Comparison of ENCODE assay signal across 1 cellular context in genomic region chr18:23226930-23227728, GRCh38.
A peak's percentile ranks its signal among the peaks of the same experiment; 100 is the strongest.
TF ChIP-seq lines count a peak whose summit lies in the region.

No MANE protein-coding gene starts in this region.

TF ChIP-seq in K562, 482 proteins besides CTCF, POLR2A, EP300 and RAD21 (continued from another document and continues in another):
- TF ChIP-seq FOXK2 (conservative IDR thresholded peaks at IDR 0.05 in 1 of 2, IDR thresholded peaks at IDR 0.05 in 1 of 2; ENCODE audit: low read depth in 2 of 2) (peak in 1 of 2 experiments; percentile 47; a peak in 1 of 4 replicates), GABPA (tag; conservative IDR thresholded peaks at IDR 0.05; ENCODE audit: low read depth) (0 out of 2 replicates have a peak, but pooled peaks have one; percentile 44), ETS1 (conservative IDR thresholded peaks at IDR 0.05; ENCODE audit: control insufficient read depth, low read depth, low read length) (no peak), ZBTB11 (CRISPR knock-in tag; IDR thresholded peaks at IDR 0.05) (peak in 1 of 3 experiments; percentile 57; a peak in 2 of 6 replicates), ZNF584 (CRISPR knock-in tag; IDR thresholded peaks at IDR 0.05; ENCODE audit: low read depth) (peak; percentile 92), FOSL1 (tag; conservative IDR thresholded peaks at IDR 0.05) (peak; percentile 96), NCOA2 (IDR thresholded peaks at IDR 0.05; ENCODE audit: partially characterized antibody in 2 of 2) (no peak), JUN (IDR thresholded peaks at IDR 0.05; ENCODE audit: borderline replicate concordance, low read depth, low read length) (peak; percentile 81; the same call in 1 of the 2 replicates), JUN (CRISPR knock-in tag; IDR thresholded peaks at IDR 0.05; ENCODE audit: borderline replicate concordance) (no peak), SAP30 (IDR thresholded peaks at IDR 0.05; ENCODE audit: borderline replicate concordance, insufficient read depth, low read depth, low read length, poor library complexity, severe bottlenecking) (no peak), ARID1B (IDR thresholded peaks at IDR 0.05) (peak; percentile 48; the same call in 1 of the 2 replicates), NR4A1 (CRISPR knock-in tag; IDR thresholded peaks at IDR 0.05) (no peak), NR4A1 (tag; IDR thresholded peaks at IDR 0.05) (peak; percentile 72), SIRT6 (IDR thresholded peaks at IDR 0.05; ENCODE audit: low read depth, low read length) (no peak), EZH2 (IDR thresholded peaks at IDR 0.05; ENCODE audit: borderline replicate concordance, low read depth, low read length) (no peak), EHMT2 (IDR thresholded peaks at IDR 0.05) (peak; percentile 57; the same call in 1 of the 2 replicates), KDM4B (IDR thresholded peaks at IDR 0.05; ENCODE audit: borderline replicate concordance in 2 of 2, low read depth in 1 of 2) (no peak), ATF7 (IDR thresholded peaks at IDR 0.05) (peak; percentile 69), YY1 (IDR thresholded peaks at IDR 0.05; ENCODE audit: borderline replicate concordance in 1 of 3, control insufficient read depth in 1 of 3, extremely low read depth in 1 of 3, insufficient read depth in 3 of 3, insufficient read length in 1 of 3, insufficient replicate concordance in 2 of 3, low read depth in 1 of 3, low read length in 2 of 3) (peak in 1 of 3 experiments; percentile 51), JUND (IDR thresholded peaks at IDR 0.05; ENCODE audit: borderline replicate concordance, low read depth, low read length) (peak; percentile 89), JUND (tag; IDR thresholded peaks at IDR 0.05; ENCODE audit: borderline replicate concordance, low read depth, low read length) (peak; percentile 96), TAF1 (IDR thresholded peaks at IDR 0.05; ENCODE audit: control insufficient read depth, extremely low read depth, insufficient read depth, low read length, severe bottlenecking) (no peak), ZBTB8A (IDR thresholded peaks at IDR 0.05; ENCODE audit: partially characterized antibody) (no peak), ATF1 (CRISPR knock-in tag; IDR thresholded peaks at IDR 0.05) (no peak), ATF1 (tag; IDR thresholded peaks at IDR 0.05) (0 out of 2 replicates have a peak, but pooled peaks have one; percentile 36), CBX3 (IDR thresholded peaks at IDR 0.05; ENCODE audit: borderline replicate concordance in 1 of 2, low read length in 2 of 2) (no peak), BCLAF1 (IDR thresholded peaks at IDR 0.05; ENCODE audit: borderline replicate concordance in 1 of 2, control insufficient read depth in 1 of 2, low read depth in 2 of 2, low read length in 1 of 2) (no peak), ZNF589 (CRISPR knock-in tag; IDR thresholded peaks at IDR 0.05; ENCODE audit: low read depth) (peak; percentile 90; the same call in 1 of the 2 replicates), KLF6 (CRISPR knock-in tag; IDR thresholded peaks at IDR 0.05; ENCODE audit: borderline replicate concordance) (0 out of 2 replicates have a peak, but pooled peaks have one; percentile 66), MYBL2 (IDR thresholded peaks at IDR 0.05; ENCODE audit: low read depth) (no peak), MYBL2 (CRISPR knock-in tag; IDR thresholded peaks at IDR 0.05; ENCODE audit: borderline replicate concordance) (no peak), CTCFL (IDR thresholded peaks at IDR 0.05; ENCODE audit: borderline replicate concordance, insufficient read depth, low read depth, low read length, poor library complexity, severe bottlenecking) (no peak), VEZF1 (CRISPR knock-in tag; IDR thresholded peaks at IDR 0.05) (peak; percentile 33), BRD4 (IDR thresholded peaks at IDR 0.05) (no peak), HDAC8 (tag; IDR thresholded peaks at IDR 0.05) (no peak), HOMEZ (CRISPR knock-in tag; IDR thresholded peaks at IDR 0.05) (no peak), CREM (IDR thresholded peaks at IDR 0.05; ENCODE audit: low read depth) (0 out of 2 replicates have a peak, but pooled peaks have one; percentile 8), NR2C1 (IDR thresholded peaks at IDR 0.05) (no peak), NR2C1 (tag; IDR thresholded peaks at IDR 0.05) (0 out of 2 replicates have a peak, but pooled peaks have one; percentile 19), HMBOX1 (IDR thresholded peaks at IDR 0.05) (no peak), THRB (CRISPR knock-in tag; conservative IDR thresholded peaks at IDR 0.05) (0 out of 2 replicates have a peak, but pooled peaks have one; percentile 55), ZKSCAN8 (CRISPR knock-in tag; IDR thresholded peaks at IDR 0.05) (peak; percentile 61; the same call in 1 of the 2 replicates), ASH1L (IDR thresholded peaks at IDR 0.05; ENCODE audit: borderline replicate concordance, low read depth, partially characterized antibody) (no peak), SMARCE1 (IDR thresholded peaks at IDR 0.05) (peak; percentile 42; the same call in 1 of the 2 replicates), ZNF76 (CRISPR knock-in tag; IDR thresholded peaks at IDR 0.05; ENCODE audit: borderline replicate concordance) (0 out of 2 replicates have a peak, but pooled peaks have one; percentile 24), NFE2 (IDR thresholded peaks at IDR 0.05; ENCODE audit: low read depth) (peak; percentile 12; the same call in 1 of the 2 replicates), BACH1 (tag; IDR thresholded peaks at IDR 0.05) (0 out of 2 replicates have a peak, but pooled peaks have one; percentile 36), XRCC3 (IDR thresholded peaks at IDR 0.05) (no peak), MAZ (CRISPR knock-in tag; conservative IDR thresholded peaks at IDR 0.05 in 1 of 2, IDR thresholded peaks at IDR 0.05 in 1 of 2) (no peak), ZNF175 (CRISPR knock-in tag; IDR thresholded peaks at IDR 0.05; ENCODE audit: low read depth) (peak; percentile 96), KAT2B (IDR thresholded peaks at IDR 0.05; ENCODE audit: low read depth, low read length) (no peak), ZNF174 (CRISPR knock-in tag; IDR thresholded peaks at IDR 0.05) (no peak), L3MBTL2 (IDR thresholded peaks at IDR 0.05) (no peak)
